ENCODE assay signal across 8 cellular contexts in genomic region chr11:120168108-120168959, GRCh38. TPM values are rescaled to one million over a fixed set of nuclear protein-coding genes. Genes with fewer than 3 reads are reported as not detected.
DNase-seq lines count a peak whose midpoint lies in the region; ATAC-seq and TF ChIP-seq lines count a peak whose summit lies in the region.

No MANE protein-coding gene starts in this region.

- H3K4me3 Mint-ChIP-seq in activated naive CD4-positive, alpha-beta T cell treated with anti-CD3 and anti-CD28 coated beads for 36 hours: peak overlapping the region; percentile 56

- CTCF ChIA-PET in activated naive CD4-positive, alpha-beta T cell treated with anti-CD3 and anti-CD28 coated beads for 36 hours (lab: Charles Lee): interaction anchor here (0.8 to 1.9 kb wide), 7 partner anchors 10 to 90 kb away, joined by 3 to 8 read pairs (median 4); no protein-coding TSS in a partner anchor

- TF ChIP-seq CTCF in choroid plexus epithelial cell (conservative IDR thresholded peaks at IDR 0.05; ENCODE audit: low read depth, low read length) (no peak), upper lobe of right lung (IDR thresholded peaks at IDR 0.05) (no peak)

- 43 to 48% methylated on average over 30 to 33 of the region's 35 CpGs for WGBS in mesodermal cell (ENCODE audit: insufficient coverage in 2 of 2), 2 experiments

- peaks cover 64% of the 10 kb centered on the region for H3K27me3 Mint-ChIP-seq in activated naive CD4-positive, alpha-beta T cell treated with anti-CD3 and anti-CD28 coated beads for 36 hours (ENCODE audit: low read depth)

- peaks cover 4% of the 10 kb centered on the region for H3K4me1 Mint-ChIP-seq in activated naive CD4-positive, alpha-beta T cell treated with anti-CD3 and anti-CD28 coated beads for 36 hours (ENCODE audit: low read depth)

- H3K9me3 Mint-ChIP-seq in activated naive CD4-positive, alpha-beta T cell treated with anti-CD3 and anti-CD28 coated beads for 36 hours: peaks cover 5% of the 10 kb centered on the region

- no peak for DNase-seq in activated naive CD4-positive, alpha-beta T cell treated with anti-CD3 and anti-CD28 coated beads for 36 hours
- DNase-seq in activated naive CD4-positive, alpha-beta T cell treated with anti-CD3 and anti-CD28 coated beads, Interleukin-2, amount 50 U/mL, for 16 hours: no peak
- DNase-seq in choroid plexus epithelial cell (ENCODE audit: low read depth) (no peak), upper lobe of right lung (peak; percentile 52), islet precursor cell (no peak), NCI-H345 treated with DMSO at 0.1 percent for 48 hours (lab: John Stamatoyannopoulos, UW; ENCODE audit: unreplicated experiment) (no peak), kidney tubule cell (ENCODE audit: low spot score) (no peak)

- H3K36me3 ChIP-seq in mesodermal cell (ENCODE audit: control insufficient read depth, insufficient read depth, low read length) (no peaks in the 10 kb centered on the region), upper lobe of right lung (no peaks in the 10 kb centered on the region)

- no peaks in the 10 kb centered on the region for H3K36me3 Mint-ChIP-seq in activated naive CD4-positive, alpha-beta T cell treated with anti-CD3 and anti-CD28 coated beads for 36 hours (ENCODE audit: low read depth)

- intact Hi-C loops in activated naive CD4-positive, alpha-beta T cell treated with anti-CD3 and anti-CD28 coated beads for 36 hours (cut with micrococcal nuclease): loop anchor here (2.0 kb wide), 2 partner anchors 496 to 688 kb away; no protein-coding TSS in a partner anchor
- intact Hi-C loops in upper lobe of right lung (cut with DNase I): no loop called here

- H3K4me3 ChIP-seq in choroid plexus epithelial cell (ENCODE audit: low read depth, low read length) (peak overlapping the region; percentile 58), mesodermal cell (ENCODE audit: extremely low read depth, insufficient read depth, low read length, poor library complexity, severe bottlenecking) (peak overlapping the region; percentile 50), upper lobe of right lung (peak overlapping the region; percentile 55)

- no peak for ATAC-seq in upper lobe of right lung

- H3K27me3 ChIP-seq in upper lobe of right lung: peaks cover 40% of the 10 kb centered on the region

- no peak overlapping the region for H3K27ac Mint-ChIP-seq in activated naive CD4-positive, alpha-beta T cell treated with anti-CD3 and anti-CD28 coated beads for 36 hours

- H3K9me3 ChIP-seq in mesodermal cell (ENCODE audit: control insufficient read depth, low read length): no peaks in the 10 kb centered on the region
- no peaks in the 10 kb centered on the region for H3K9me3 ChIP-seq in upper lobe of right lung

- H3K4me1 ChIP-seq in mesodermal cell (ENCODE audit: control insufficient read depth, insufficient read depth, low read length, poor library complexity, severe bottlenecking): peaks cover 3% of the 10 kb centered on the region
- H3K4me1 ChIP-seq in upper lobe of right lung: peaks cover 11% of the 10 kb centered on the region

- no peak overlapping the region for H3K27ac ChIP-seq in mesodermal cell (ENCODE audit: low read depth, low read length, severe bottlenecking)
- no peak overlapping the region for H3K27ac ChIP-seq in upper lobe of right lung

RNA-seq across cellular contexts. Expression of gene TRIM29, which starts 30.4 kb away (rescaled TPM):
- not detected for total RNA-seq in activated naive CD4-positive, alpha-beta T cell treated with anti-CD3 and anti-CD28 coated beads for 36 hours
- not detected for polyA plus RNA-seq in mesodermal cell (2013, experiment 1 of 2)
- not detected for polyA plus RNA-seq in mesodermal cell (2013, experiment 2 of 2)
- total RNA-seq in upper lobe of right lung: 3.4 TPM

RNA-seq across cellular contexts. Expression of gene OAF, which starts 42.5 kb away (rescaled TPM):
- 1 to 10 TPM; 1.5 to 1.6 TPM for total RNA-seq in activated naive CD4-positive, alpha-beta T cell treated with anti-CD3 and anti-CD28 coated beads for 36 hours
- 53.6 TPM for polyA plus RNA-seq in mesodermal cell (2013, experiment 1 of 2)
- 46.4 TPM for polyA plus RNA-seq in mesodermal cell (2013, experiment 2 of 2)
- total RNA-seq in upper lobe of right lung: 19.8 TPM
